In genomic region chr3:172047567-172048115, GRCh38 we compare ENCODE assay signal across 25 cellular contexts. TPM values are rescaled to one million over a fixed set of nuclear protein-coding genes. Genes with fewer than 3 reads are reported as not detected.
DNase-seq lines count a peak whose midpoint lies in the region; ATAC-seq, FAIRE-seq and TF ChIP-seq lines count a peak whose summit lies in the region.
"Had no signal": no experiment of that assay in that cellular context is flagged by ENCODE, and none has a peak within 500 bp of the region (broad histone marks: within the 10 kb centered on the region; RNA-seq: fewer than 3 reads in every experiment).

No MANE protein-coding gene starts in this region.

- DNase-seq in GM12892 (ENCODE audit: insufficient read length) (no peak), H54 (ENCODE audit: insufficient read length, low spot score) (no peak), astrocyte (ENCODE audit: low read depth) (no peak), smooth muscle cell (lab: John Stamatoyannopoulos, UW; ENCODE audit: unreplicated experiment) (no peak), SK-N-DZ (ENCODE audit: low spot score) (no peak), EL (no peak)
- DNase-seq in activated naive CD8-positive, alpha-beta T cell treated with anti-CD3 and anti-CD28 coated beads, Interleukin-2, amount 50 U/mL, for 24 hours, result no peak
- DNase-seq: Caco-2; CD8-positive, alpha-beta T cell; GDM1; GOT3; HCEC 1CT; IMR-90; MM.1S; NCI-H1417 treated with DMSO at 0.1 percent for 48 hours; NCI-H1694 treated with DMSO at 0.1 percent for 48 hours; NCI-H446 treated with DMSO at 0.1 percent for 48 hours; NCI-H526; NCI-H82; SHP77 had no signal

- no peak for ATAC-seq in activated naive CD8-positive, alpha-beta T cell treated with anti-CD3 and anti-CD28 coated beads, Interleukin-2, amount 50 U/mL, for 24 hours
- ATAC-seq: CD8-positive, alpha-beta T cell had no signal

- H3K4me2 ChIP-seq in astrocyte (ENCODE audit: low read length), result no peak overlapping the region
- H3K4me2 ChIP-seq in smooth muscle cell, result peak overlapping the region; percentile 92

- TF ChIP-seq POLR2A in GM12892 (IDR thresholded peaks at IDR 0.05; ENCODE audit: low read depth, low read length), result no peak
- no peak for TF ChIP-seq POLR2A in H54 (IDR thresholded peaks at IDR 0.05; ENCODE audit: low read depth, low read length)

- no peaks in the 10 kb centered on the region for H3K9me3 Mint-ChIP-seq in astrocyte (ENCODE audit: unreplicated experiment)
- no peaks in the 10 kb centered on the region for H3K9me3 Mint-ChIP-seq in activated naive CD8-positive, alpha-beta T cell treated with anti-CD3 and anti-CD28 coated beads, Interleukin-2, amount 50 U/mL, for 24 hours
- H3K9me3 Mint-ChIP-seq: CD8-positive, alpha-beta T cell had no signal

- TF ChIP-seq CTCF in astrocyte (IDR thresholded peaks at IDR 0.05; ENCODE audit: insufficient read depth, low read depth, low read length), result no peak
- TF ChIP-seq CTCF in smooth muscle cell (IDR thresholded peaks at IDR 0.05; ENCODE audit: borderline replicate concordance, insufficient read depth, poor library complexity, severe bottlenecking), result no peak

- H3K36me3 Mint-ChIP-seq in astrocyte (ENCODE audit: low read depth, unreplicated experiment), result peaks cover 25% of the 10 kb centered on the region
- peaks cover 26% of the 10 kb centered on the region for H3K36me3 Mint-ChIP-seq in activated naive CD8-positive, alpha-beta T cell treated with anti-CD3 and anti-CD28 coated beads, Interleukin-2, amount 50 U/mL, for 24 hours (ENCODE audit: low read depth)

- peak overlapping the region; percentile 51 for H3K4me3 Mint-ChIP-seq in astrocyte (ENCODE audit: unreplicated experiment)
- H3K4me3 Mint-ChIP-seq in activated naive CD8-positive, alpha-beta T cell treated with anti-CD3 and anti-CD28 coated beads, Interleukin-2, amount 50 U/mL, for 24 hours, result no peak overlapping the region
- H3K4me3 Mint-ChIP-seq: B cell; CD8-positive, alpha-beta T cell had no signal

- H3K36me3 ChIP-seq in astrocyte (ENCODE audit: insufficient read depth, low read length), result peaks cover 11% of the 10 kb centered on the region
- no peaks in the 10 kb centered on the region for H3K36me3 ChIP-seq in smooth muscle cell (ENCODE audit: low read depth)

- H3K27ac ChIP-seq in astrocyte (ENCODE audit: low read depth, low read length), result no peak overlapping the region
- H3K27ac ChIP-seq in smooth muscle cell (ENCODE audit: low read depth), result peak overlapping the region; percentile 99
- H3K27ac ChIP-seq: C4-2B, KMS-11, RWPE1 had no signal

- no peaks in the 10 kb centered on the region for H3K9me3 ChIP-seq in astrocyte (ENCODE audit: insufficient read depth, low read depth, low read length)
- H3K9me3 ChIP-seq in smooth muscle cell (replicated peaks; ENCODE audit: low read depth), result no peaks in the 10 kb centered on the region
- H3K9me3 ChIP-seq: Caco-2 had no signal

- peaks cover 100% of the 10 kb centered on the region for H3K79me2 ChIP-seq in astrocyte (ENCODE audit: insufficient read depth, low read length)
- H3K79me2 ChIP-seq in smooth muscle cell (ENCODE audit: low read depth), result peaks cover 100% of the 10 kb centered on the region

- no peak overlapping the region for H3K27ac Mint-ChIP-seq in astrocyte (ENCODE audit: unreplicated experiment)
- no peak overlapping the region for H3K27ac Mint-ChIP-seq in activated naive CD8-positive, alpha-beta T cell treated with anti-CD3 and anti-CD28 coated beads, Interleukin-2, amount 50 U/mL, for 24 hours
- H3K27ac Mint-ChIP-seq: B cell; CD8-positive, alpha-beta T cell had no signal

- H2AFZ ChIP-seq in astrocyte (ENCODE audit: low read depth, low read length) (no peak overlapping the region), smooth muscle cell (ENCODE audit: low read depth) (no peak overlapping the region)

- H3K27me3 ChIP-seq in astrocyte (ENCODE audit: insufficient read depth, low read length), result no peaks in the 10 kb centered on the region
- H3K27me3 ChIP-seq in smooth muscle cell (ENCODE audit: low read depth), result no peaks in the 10 kb centered on the region

- peaks cover 31% of the 10 kb centered on the region for H3F3A ChIP-seq in smooth muscle cell (ENCODE audit: low read depth)

- H4K20me1 ChIP-seq in astrocyte (ENCODE audit: insufficient read depth, low read length), result peaks cover 99% of the 10 kb centered on the region
- H4K20me1 ChIP-seq in smooth muscle cell (ENCODE audit: low read depth), result peaks cover 100% of the 10 kb centered on the region

- peaks cover 25% of the 10 kb centered on the region for H3K4me1 ChIP-seq in astrocyte (ENCODE audit: insufficient read depth, low read length)
- H3K4me1 ChIP-seq in smooth muscle cell (ENCODE audit: low read depth), result peaks cover 37% of the 10 kb centered on the region

- no peaks in the 10 kb centered on the region for H3K27me3 Mint-ChIP-seq in astrocyte (ENCODE audit: low read depth, unreplicated experiment)
- H3K27me3 Mint-ChIP-seq in activated naive CD8-positive, alpha-beta T cell treated with anti-CD3 and anti-CD28 coated beads, Interleukin-2, amount 50 U/mL, for 24 hours, result no peaks in the 10 kb centered on the region
- H3K27me3 Mint-ChIP-seq: B cell had no signal

- FAIRE-seq in GM12892 (lab: Jason Lieb, UNC) (peak; percentile 24), H54 (lab: Jason Lieb, UNC) (peak; percentile 66), astrocyte (lab: Jason Lieb, UNC) (no peak)
- FAIRE-seq: GM12891 had no signal

- peaks cover 45% of the 10 kb centered on the region for H3K4me1 Mint-ChIP-seq in astrocyte (ENCODE audit: low read depth, unreplicated experiment)
- peaks cover 35% of the 10 kb centered on the region for H3K4me1 Mint-ChIP-seq in activated naive CD8-positive, alpha-beta T cell treated with anti-CD3 and anti-CD28 coated beads, Interleukin-2, amount 50 U/mL, for 24 hours
- H3K4me1 Mint-ChIP-seq: B cell had no signal

- H3K9ac ChIP-seq in astrocyte (ENCODE audit: low read length) (no peak overlapping the region), smooth muscle cell (ENCODE audit: low read depth) (no peak overlapping the region)
- H3K9ac ChIP-seq: KMS-11 had no signal

- H3K4me3 ChIP-seq in astrocyte (ENCODE audit: insufficient read depth, low read depth, low read length) (no peak overlapping the region), smooth muscle cell (no peak overlapping the region)

RNA-seq across cellular contexts. Expression of gene FNDC3B, which starts 8.3 kb away (rescaled TPM):
- 4.2 TPM for polyA plus RNA-seq in GM12892 (2012; ENCODE audit: missing spikeins)
- total RNA-seq in astrocyte, result 327 and 332 TPM in 2 replicates
- total RNA-seq in smooth muscle cell, result 265 and 294 TPM in 2 replicates
- 149 and 161 TPM in 2 replicates for polyA plus RNA-seq in smooth muscle cell
- 6.7 and 7.4 TPM in 2 replicates for polyA plus RNA-seq in SK-N-DZ (2014; cell fraction: cytosol; rRNA removed)
- 6.4 and 8.8 TPM in 2 replicates for polyA plus RNA-seq in SK-N-DZ (2014; cell fraction: nucleus; rRNA removed)
